In the genomic region with DNA sequence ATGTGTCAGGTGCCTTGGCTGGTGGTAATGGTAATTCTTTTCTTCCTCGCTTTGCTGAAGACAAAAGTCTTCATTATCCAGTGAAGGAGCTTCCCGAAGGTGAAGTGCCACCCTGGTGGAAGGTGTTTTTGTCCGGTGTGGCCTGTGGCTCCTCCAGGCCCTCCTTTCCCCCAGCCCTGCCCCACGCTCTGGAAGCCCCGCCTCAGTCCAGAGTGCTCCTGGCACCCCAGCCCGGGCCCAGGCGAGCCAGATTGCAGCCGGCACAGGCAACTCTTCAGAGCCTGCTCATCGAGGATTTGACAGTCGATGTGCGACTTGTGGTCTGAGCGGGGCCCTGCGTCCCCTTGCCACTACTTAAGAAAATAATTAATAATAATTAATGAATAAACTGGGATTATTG, we compare ENCODE assay signal across 8 cellular contexts.
"Had no signal": no experiment of that assay in that cellular context is flagged by ENCODE, and none has a peak within 500 bp of the region (broad histone marks: within the 10 kb centered on the region; RNA-seq: fewer than 3 reads in every experiment).

No MANE protein-coding gene starts in this region.

- H2AFZ ChIP-seq: GM23248 had no signal

- FAIRE-seq: HTR-8/SVneo had no signal

- H3K36me3 Mint-ChIP-seq: IgD-negative memory B cell had no signal

- H3K9ac ChIP-seq: GM23248, KMS-11 had no signal

- H3K4me2 ChIP-seq: KMS-11 had no signal

- DNase-seq: GM23248, GOT3, H7, HCEC 1CT, KBM-7 had no signal

- H3K27ac ChIP-seq: GM23248, KMS-11 had no signal

- H3K4me3 ChIP-seq: GM23248 had no signal
